ENCODE assay signal across 14 cellular contexts in the genomic region with DNA sequence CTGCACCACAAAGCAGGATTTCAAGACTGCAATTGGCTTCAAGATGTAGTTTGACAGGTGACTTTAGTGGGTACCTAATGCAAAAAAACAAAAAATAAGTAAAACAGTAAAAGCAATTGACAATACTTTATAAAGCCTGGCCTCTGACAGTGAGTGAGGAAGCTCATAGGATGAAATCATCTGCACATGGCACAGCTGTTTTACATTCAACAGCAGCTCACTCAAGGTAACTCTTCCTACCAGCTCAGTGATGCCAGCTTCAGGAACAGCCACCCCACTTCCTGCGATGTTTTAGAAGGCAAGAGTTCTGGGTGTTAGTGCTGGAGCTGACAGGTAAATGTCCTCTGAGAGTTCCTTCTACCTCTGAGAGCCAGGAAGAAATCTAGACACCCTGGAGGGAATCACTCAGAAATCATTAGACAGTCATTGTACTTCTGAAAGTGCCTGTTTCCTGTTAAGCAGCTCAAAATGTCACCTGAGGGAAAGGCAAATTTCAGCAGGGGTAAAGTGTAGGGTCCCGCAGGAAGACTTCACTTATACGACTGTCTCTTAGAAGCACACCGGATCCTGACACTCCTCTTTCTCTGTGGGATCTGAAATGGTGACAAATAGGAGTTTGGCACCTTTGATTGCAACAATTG.
DNase-seq lines count a peak whose midpoint lies in the region; ATAC-seq and TF ChIP-seq lines count a peak whose summit lies in the region.
"Had no signal": no experiment of that assay in that cellular context is flagged by ENCODE, and none has a peak within 500 bp of the region (broad histone marks: within the 10 kb centered on the region; RNA-seq: fewer than 3 reads in every experiment).

No MANE protein-coding gene starts in this region.

- no peaks in the 10 kb centered on the region for H3K4me1 ChIP-seq in BE2C
- H3K4me1 ChIP-seq in aorta (ENCODE audit: control insufficient read depth in 1 of 2, insufficient read depth in 2 of 2, low read length in 2 of 2) = peaks cover 0 to 3% of the 10 kb centered on the region in 2 donors
- H3K4me1 ChIP-seq: left lung had no signal

- peak overlapping the region; percentile 30; the same call in 1 of the 2 replicates for H3K4me3 ChIP-seq in GM08714 (ENCODE audit: low read length)
- H3K4me3 ChIP-seq in BE2C (ENCODE audit: low read depth, low read length) = no peak overlapping the region
- H3K4me3 ChIP-seq in aorta (ENCODE audit: low read length in 2 of 2) = no peak overlapping the region
- H3K4me3 ChIP-seq: left lung, SJCRH30 had no signal

- H3K9me3 ChIP-seq in BE2C (peaks cover 6% of the 10 kb centered on the region; the same call in 1 of the 2 replicates), aorta (ENCODE audit: control insufficient read depth, low read length) (no peaks in the 10 kb centered on the region)
- H3K9me3 ChIP-seq: left lung, SJCRH30 had no signal

- no peak for TF ChIP-seq CTCF in BE2C (IDR thresholded peaks at IDR 0.05; ENCODE audit: low read depth, low read length)

- WGBS in aorta, 2 donors = 87 to 95% methylated on average over 4 of the region's 4 CpGs

- intact Hi-C loops in aorta (cut with DNase I) = no loop called here

- no peak for DNase-seq in BE2C
- no peak for DNase-seq in CD1c-positive myeloid dendritic cell (ENCODE audit: extremely low spot score)
- DNase-seq in aorta = no peak
- no peak for DNase-seq in NCI-H446 treated with DMSO at 0.1 percent for 48 hours (lab: John Stamatoyannopoulos, UW)
- DNase-seq: activated CD8-positive, alpha-beta memory T cell treated with anti-CD3 and anti-CD28 coated beads for 24 hours; C1 segment of cervical spinal cord; IMR-90; left lung; NCI-H2081; SJCRH30 had no signal

- 0 out of 2 replicates have a peak, but pooled peaks cover 4% of the 10 kb centered on the region for H3K36me3 ChIP-seq in BE2C
- no peaks in the 10 kb centered on the region for H3K36me3 ChIP-seq in aorta (ENCODE audit: control insufficient read depth in 1 of 2, insufficient read depth in 2 of 2, low read length in 1 of 2)
- H3K36me3 ChIP-seq: left lung had no signal

- no peak overlapping the region for H3K27ac ChIP-seq in aorta (ENCODE audit: low read depth in 1 of 2, low read length in 2 of 2)
- H3K27ac ChIP-seq: left lung, SJCRH30 had no signal

- no peaks in the 10 kb centered on the region for H3K27me3 ChIP-seq in BE2C
- H3K27me3 ChIP-seq in aorta (ENCODE audit: control insufficient read depth in 1 of 2, insufficient read depth in 2 of 2, low read length in 1 of 2) = no peaks in the 10 kb centered on the region
- H3K27me3 ChIP-seq: left lung, SJCRH30 had no signal

- ATAC-seq in GM19328 (IDR thresholded peaks at IDR 0.05; ENCODE audit: unreplicated experiment) (peak; percentile 66), HG02798 (IDR thresholded peaks at IDR 0.05; ENCODE audit: poor library complexity, unreplicated experiment) (peak; percentile 73), HG03571 (IDR thresholded peaks at IDR 0.05; ENCODE audit: unreplicated experiment) (peak; percentile 83), aorta (ENCODE audit: low FRiP score) (no peak)
- ATAC-seq: left lung had no signal
